8 cellular contexts compared by ENCODE assay signal in genomic region chr4:6716018-6716911, GRCh38. TPM values are rescaled to one million over a fixed set of nuclear protein-coding genes. Genes with fewer than 3 reads are reported as not detected.
DNase-seq lines count a peak whose midpoint lies in the region.

A gene with protein sequence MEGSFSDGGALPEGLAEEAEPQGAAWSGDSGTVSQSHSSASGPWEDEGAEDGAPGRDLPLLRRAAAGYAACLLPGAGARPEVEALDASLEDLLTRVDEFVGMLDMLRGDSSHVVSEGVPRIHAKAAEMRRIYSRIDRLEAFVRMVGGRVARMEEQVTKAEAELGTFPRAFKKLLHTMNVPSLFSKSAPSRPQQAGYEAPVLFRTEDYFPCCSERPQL (plus strand): TSS chr4:6716174. CDS start chr4:6716210, 36 bp downstream.

- peak within 1 kb of the TSS; percentile 94 for H3K18ac ChIP-seq in neuronal stem cell (ENCODE audit: low read length)

- H3K36me3 ChIP-seq in SJCRH30 = no peaks in the 10 kb centered on the region
- H3K36me3 ChIP-seq in neuronal stem cell (replicated peaks in 1 of 2; ENCODE audit: control insufficient read depth in 2 of 2, insufficient read depth in 2 of 2, low read length in 2 of 2) = peaks cover 0 to 6% of the 10 kb centered on the region in 2 donors
- peaks cover 0 to 3% (median 0%) of the 10 kb centered on the region in 5 donors for H3K36me3 ChIP-seq in subcutaneous abdominal adipose tissue (ENCODE audit: control insufficient read depth in 5 of 5, insufficient read depth in 5 of 5, low read length in 5 of 5)

- H2BK5ac ChIP-seq in neuronal stem cell (ENCODE audit: low read length) = peak within 1 kb of the TSS; percentile 91

- H3K4me2 ChIP-seq in neuronal stem cell (ENCODE audit: insufficient read depth, low read length, poor library complexity, severe bottlenecking) = peak within 1 kb of the TSS; percentile 97

- no peak within 1 kb of the TSS for H2BK120ac ChIP-seq in neuronal stem cell (ENCODE audit: low read depth, low read length)

- H3K79me1 ChIP-seq in neuronal stem cell (ENCODE audit: low read depth, low read length) = peaks cover 7% of the 10 kb centered on the region

- DNase-seq in ELR (ENCODE audit: low read depth) (peak; percentile 91), H4 (ENCODE audit: low spot score) (peak; percentile 91), LoVo (ENCODE audit: low spot score) (peak; percentile 90), SJCRH30 (peak; percentile 89 to 93), foreskin melanocyte (peak; percentile 79), neuronal stem cell (ENCODE audit: low spot score) (peak; percentile 93)
- DNase-seq in activated gamma-delta T cell treated with anti-CD3 and anti-CD28 coated beads, Interleukin-2, amount 50 U/mL, for 16 hours (ENCODE audit: low read depth) = peak; percentile 80

- H3K4me1 ChIP-seq in SJCRH30 (peaks cover 10% of the 10 kb centered on the region), neuronal stem cell (ENCODE audit: control insufficient read depth in 2 of 2, insufficient read depth in 1 of 2, low read depth in 1 of 2, low read length in 2 of 2) (peaks cover 0 to 6% of the 10 kb centered on the region in 2 donors), subcutaneous abdominal adipose tissue (ENCODE audit: control insufficient read depth in 5 of 5, insufficient read depth in 5 of 5, low read length in 5 of 5) (peaks cover 2 to 30% (median 25%) of the 10 kb centered on the region in 5 donors)

- peak within 1 kb of the TSS; percentile 88 for H2AFZ ChIP-seq in neuronal stem cell (ENCODE audit: low read length)

- H3K27ac ChIP-seq in SJCRH30 = peak within 1 kb of the TSS; percentile 9; the same call in 1 of the 2 replicates
- peak within 1 kb of the TSS; percentile 24 for H3K27ac ChIP-seq in neuronal stem cell (replicated peaks; ENCODE audit: low read length)
- peak within 1 kb of the TSS; percentile 60 for H3K27ac ChIP-seq in subcutaneous abdominal adipose tissue (ENCODE audit: low read depth, low read length)

- peak within 1 kb of the TSS; percentile 88 for H2AK5ac ChIP-seq in neuronal stem cell (ENCODE audit: low read depth, low read length)

- H3K9ac ChIP-seq in neuronal stem cell (ENCODE audit: low read depth, low read length, poor library complexity) (peak within 1 kb of the TSS; percentile 99), subcutaneous abdominal adipose tissue (ENCODE audit: low read length in 5 of 5) (peak within 1 kb of the TSS; percentile 74 to 96 (median 92))

- no peak within 1 kb of the TSS for H4K8ac ChIP-seq in neuronal stem cell (ENCODE audit: low read depth, low read length)

- H3K4ac ChIP-seq in neuronal stem cell (ENCODE audit: low read length) = peak within 1 kb of the TSS; percentile 94

- H2BK12ac ChIP-seq in neuronal stem cell (ENCODE audit: low read length) = no peak within 1 kb of the TSS

- H3K4me3 ChIP-seq in SJCRH30 = peak within 1 kb of the TSS; percentile 70
- peak within 1 kb of the TSS; percentile 86 to 99 for H3K4me3 ChIP-seq in neuronal stem cell (ENCODE audit: low read length in 2 of 2)
- peak within 1 kb of the TSS; percentile 84 to 89 (median 86) for H3K4me3 ChIP-seq in subcutaneous abdominal adipose tissue (ENCODE audit: low read depth in 1 of 5, low read length in 5 of 5)

- H3K23ac ChIP-seq in neuronal stem cell (ENCODE audit: low read depth, low read length, poor library complexity) = peak within 1 kb of the TSS; percentile 98

- H3K14ac ChIP-seq in neuronal stem cell (ENCODE audit: low read length) = peak within 1 kb of the TSS; percentile 99

- H3K9me3 ChIP-seq in SJCRH30 (replicated peaks) = no peaks in the 10 kb centered on the region
- peaks cover 1% of the 10 kb centered on the region in 2 donors for H3K9me3 ChIP-seq in neuronal stem cell (replicated peaks in 1 of 2; ENCODE audit: control insufficient read depth in 2 of 2, insufficient read depth in 1 of 2, low read depth in 1 of 2, low read length in 2 of 2)
- H3K9me3 ChIP-seq in subcutaneous abdominal adipose tissue (ENCODE audit: control insufficient read depth in 5 of 5, low read length in 5 of 5) = no peaks in the 10 kb centered on the region

- peak within 1 kb of the TSS; percentile 88 for H4K91ac ChIP-seq in neuronal stem cell (ENCODE audit: low read depth, low read length, poor library complexity)

- H2BK15ac ChIP-seq in neuronal stem cell (ENCODE audit: low read length) = peak within 1 kb of the TSS; percentile 88

- H3K27me3 ChIP-seq in SJCRH30 (no peaks in the 10 kb centered on the region), neuronal stem cell (ENCODE audit: control insufficient read depth in 3 of 3, insufficient read depth in 3 of 3, low read depth in 1 of 3, low read length in 3 of 3) (peaks cover 0 to 2% (median 0%) of the 10 kb centered on the region in 3 experiments), subcutaneous abdominal adipose tissue (ENCODE audit: control insufficient read depth in 5 of 5, insufficient read depth in 4 of 5, low read length in 5 of 5) (no peaks in the 10 kb centered on the region)

- WGBS in neuronal stem cell (ENCODE audit: extremely low coverage in 2 of 2, insufficient read length in 2 of 2, insufficient replicate concordance in 1 of 2), 2 donors = no CpG with 5 or more reads among the region's 109 CpGs

RNA-seq across cellular contexts. Expression of the gene that starts here (rescaled TPM):
- total RNA-seq in H4 (2014; rRNA removed; shearing (Covaris generic)) = 14.5 and 23.5 TPM in 2 replicates
- total RNA-seq in SJCRH30 (2014; rRNA removed; shearing (Covaris generic)) = 17.2 and 18.2 TPM in 2 replicates
- polyA plus RNA-seq in neuronal stem cell (2013, experiment 1 of 2) = 13.1 TPM
- polyA plus RNA-seq in neuronal stem cell (2013, experiment 2 of 2) = 12.4 TPM

Comparison
In these comparisons a context has a peak if more than half of its experiments do, and no peak if none do; other contexts are left out.
1. Peak in every context shown above with its lines: DNase-seq, H3K4me3 ChIP-seq and H3K27ac ChIP-seq.
2. H3K27ac ChIP-seq: peak in every context shown above with its lines; median percentile 60 in subcutaneous abdominal adipose tissue; 24 in neuronal stem cell; 9 in SJCRH30.